In genomic region chr10:86553213-86553612, GRCh38 we compare ENCODE assay signal across 22 cellular contexts.
"Had no signal": no experiment of that assay in that cellular context is flagged by ENCODE, and none has a peak within 500 bp of the region (broad histone marks: within the 10 kb centered on the region; RNA-seq: fewer than 3 reads in every experiment).

No MANE protein-coding gene starts in this region.

- H3K27ac Mint-ChIP-seq: activated CD4-positive, alpha-beta T cell treated with anti-CD3 and anti-CD28 coated beads, Interleukin-2, amount 10 ng/mL, durations not matched to agents 24 days and 14 days; activated naive CD4-positive, alpha-beta T cell treated with anti-CD3 and anti-CD28 coated beads, Interleukin-2, amount 50 U/mL, for 24 hours; activated T-helper 2 cell treated with anti-CD3 and anti-CD28 coated beads, Interferon-gamma antibody, Interleukin-2, Interleukin-4, amounts not matched to agents 10 μg/mL and 5 μg/mL and 100 μg/mL, durations not matched to agents 14 hours and 24 hours and 36 hours had no signal

- ATAC-seq: activated CD4-positive, CD25-positive, alpha-beta regulatory T cell treated with anti-CD3 and anti-CD28 coated beads, Interleukin-2, amount 50 U/mL, for 24 hours; activated T-cell treated with anti-CD3 and anti-CD28 coated beads, Interleukin-2, amount 50 U/mL, for 4 hours; SK-N-SH treated with all-trans-retinoic acid at 6 μM for 48 hours had no signal

- H3K9me3 Mint-ChIP-seq: activated CD4-positive, alpha-beta T cell treated with anti-CD3 and anti-CD28 coated beads, Interleukin-2, amount 10 ng/mL, durations not matched to agents 24 days and 14 days; activated naive CD4-positive, alpha-beta T cell treated with anti-CD3 and anti-CD28 coated beads, Interleukin-2, amount 50 U/mL, for 24 hours; activated T-helper 2 cell treated with anti-CD3 and anti-CD28 coated beads, Interferon-gamma antibody, Interleukin-2, Interleukin-4, amounts not matched to agents 10 μg/mL and 5 μg/mL and 100 μg/mL, durations not matched to agents 14 hours and 24 hours and 36 hours had no signal

- H3K4me3 ChIP-seq: cardiac muscle cell, Peyer's patch, SJSA1 had no signal

- H3K9me3 ChIP-seq: Peyer's patch, SJSA1 had no signal

- H3K27me3 ChIP-seq: brain microvascular endothelial cell, Peyer's patch, SJSA1 had no signal

- H3K27me3 Mint-ChIP-seq: activated naive CD4-positive, alpha-beta T cell treated with anti-CD3 and anti-CD28 coated beads, Interleukin-2, amount 50 U/mL, for 24 hours had no signal

- H3K27ac ChIP-seq: brain microvascular endothelial cell, cardiac muscle cell, Peyer's patch, SJSA1 had no signal

- H3K36me3 ChIP-seq: brain microvascular endothelial cell, cardiac muscle cell, Peyer's patch, SJSA1 had no signal

- DNase-seq: activated CD4-positive, alpha-beta T cell treated with anti-CD3 and anti-CD28 coated beads, Interleukin-2, amount 10 ng/mL, durations not matched to agents 24 days and 14 days; activated CD4-positive, alpha-beta T cell treated with anti-CD3 and anti-CD28 coated beads, Interleukin-2, amount 50 U/mL, for 48 hours; activated CD8-positive, alpha-beta memory T cell treated with anti-CD3 and anti-CD28 coated beads for 24 hours; activated gamma-delta T cell treated with Interleukin-2 at 50 U/mL for 16 hours; activated T-cell treated with anti-CD3 and anti-CD28 coated beads, Interleukin-2, amount 50 U/mL, for 4 hours; amygdala; brain microvascular endothelial cell; MM.1S; NCI-H1105; NCI-H1436; NCI-H1694 treated with DMSO at 0.1 percent for 48 hours; NCI-H2081; NCI-H510A treated with DMSO at 0.1 percent for 48 hours; Peyer's patch; SHP77; SW 1271 had no signal

- H3K4me1 ChIP-seq: Peyer's patch had no signal

- H3K36me3 Mint-ChIP-seq: activated naive CD4-positive, alpha-beta T cell treated with anti-CD3 and anti-CD28 coated beads, Interleukin-2, amount 50 U/mL, for 24 hours had no signal

- H3K4me3 Mint-ChIP-seq: activated CD4-positive, alpha-beta T cell treated with anti-CD3 and anti-CD28 coated beads, Interleukin-2, amount 10 ng/mL, durations not matched to agents 24 days and 14 days; activated naive CD4-positive, alpha-beta T cell treated with anti-CD3 and anti-CD28 coated beads, Interleukin-2, amount 50 U/mL, for 24 hours; activated T-cell treated with anti-CD3 and anti-CD28 coated beads, Interleukin-2, amount 50 U/mL, for 4 hours had no signal

- H3K4me1 Mint-ChIP-seq: activated naive CD4-positive, alpha-beta T cell treated with anti-CD3 and anti-CD28 coated beads, Interleukin-2, amount 50 U/mL, for 24 hours had no signal
